Comparison of ENCODE assay signal across 22 cellular contexts in genomic region chr7:77306231-77307067, GRCh38.
A peak's percentile ranks its signal among the peaks of the same experiment; 100 is the strongest.
DNase-seq lines count a peak whose midpoint lies in the region; ATAC-seq, FAIRE-seq and TF ChIP-seq lines count a peak whose summit lies in the region.
"Had no signal": no experiment of that assay in that cellular context is flagged by ENCODE, and none has a peak within 500 bp of the region (broad histone marks: within the 10 kb centered on the region; RNA-seq: fewer than 3 reads in every experiment).

No MANE protein-coding gene starts in this region.

- no peak for TF ChIP-seq RAD21 in K562 (CRISPR knock-in tag; conservative IDR thresholded peaks at IDR 0.05 in 1 of 2, IDR thresholded peaks at IDR 0.05 in 1 of 2)

- H3K9me3 ChIP-seq in Caco-2: no peaks in the 10 kb centered on the region
- H3K9me3 ChIP-seq in K562 (replicated peaks; ENCODE audit: control insufficient read depth, insufficient read depth, low read depth, low read length): no peaks in the 10 kb centered on the region
- H3K9me3 ChIP-seq: ovary had no signal

- H3K79me2 ChIP-seq in K562 (ENCODE audit: control insufficient read depth, insufficient read depth, low read length): no peaks in the 10 kb centered on the region

- H3K4me3 Mint-ChIP-seq in Caco-2 (ENCODE audit: unreplicated experiment) (no peak overlapping the region), IgD-negative memory B cell (peak overlapping the region in 1 of 4 donors; percentile 28)
- H3K4me3 Mint-ChIP-seq: activated naive CD8-positive, alpha-beta T cell; activated T-cell treated with anti-CD3 and anti-CD28 coated beads, Interleukin-2, amount 50 U/mL, for 72 hours; CD8-positive, alpha-beta T cell; HFFc6 had no signal

- in situ Hi-C loops in K562 (cut with MboI): no loop called here

- H3K9ac ChIP-seq in K562 (ENCODE audit: insufficient read depth in 1 of 2, low read depth in 2 of 2, low read length in 2 of 2): peak overlapping the region in 1 of 2 experiments; percentile 33; a peak in 1 of 4 replicates

- peak in 1 of 2 experiments; percentile 13 for DNase-seq in Caco-2
- DNase-seq in K562 (ENCODE audit: extremely low read depth in 1 of 4, low spot score in 3 of 4): no peak
- peak; percentile 72 for DNase-seq in myocyte (ENCODE audit: low read depth)
- no peak for DNase-seq in HEK293T (ENCODE audit: extremely low spot score)
- DNase-seq in SK-N-DZ (ENCODE audit: low spot score): no peak
- no peak for DNase-seq in COR-L47 (lab: John Stamatoyannopoulos, UW)
- DNase-seq: activated CD8-positive, alpha-beta memory T cell treated with anti-CD3 and anti-CD28 coated beads for 24 hours; activated T-cell treated with anti-CD3 and anti-CD28 coated beads, Interleukin-2, amount 50 U/mL, for 72 hours; brain microvascular endothelial cell; CD8-positive, alpha-beta T cell; erythroblast; HFFc6; left ventricle myocardium superior; NCI-H1694; NCI-H446 treated with DMSO at 0.1 percent for 48 hours; ovary; stimulated activated CD4-positive, alpha-beta T cell treated with anti-CD3 and anti-CD28 coated beads, Interleukin-2, amount 100 ng/mL, for 24 hours; stomach; T-helper 1 cell had no signal

- H3K4me3 ChIP-seq in Caco-2 (ENCODE audit: low read depth, low read length): no peak overlapping the region
- no peak overlapping the region for H3K4me3 ChIP-seq in K562
- H3K4me3 ChIP-seq: ovary, stomach had no signal

- H3K36me3 Mint-ChIP-seq in Caco-2 (ENCODE audit: insufficient read depth, unreplicated experiment) (no peaks in the 10 kb centered on the region), IgD-negative memory B cell (peaks cover 23% of the 10 kb centered on the region)

- H3K36me3 ChIP-seq in Caco-2 (ENCODE audit: control insufficient read depth, insufficient read depth, low read length): no peaks in the 10 kb centered on the region
- no peaks in the 10 kb centered on the region for H3K36me3 ChIP-seq in K562 (ENCODE audit: control insufficient read depth, insufficient read depth, low read length)
- H3K36me3 ChIP-seq: brain microvascular endothelial cell, ovary had no signal

- no peaks in the 10 kb centered on the region for H4K20me1 ChIP-seq in K562 (replicated peaks; ENCODE audit: control insufficient read depth, insufficient read depth, low read length)

- peaks cover 10% of the 10 kb centered on the region for H3K4me1 Mint-ChIP-seq in Caco-2 (ENCODE audit: low read depth, unreplicated experiment)
- peaks cover 0 to 3% (median 0%) of the 10 kb centered on the region in 3 donors for H3K4me1 Mint-ChIP-seq in IgD-negative memory B cell

- no TSS peak for BruUV-seq in Caco-2 (replicated peaks; lab: Mats Ljungman, UMichigan)
- no TSS peak for BruUV-seq in K562 (replicated peaks; lab: Mats Ljungman, UMichigan)

- H3K27ac Mint-ChIP-seq in Caco-2 (ENCODE audit: unreplicated experiment) (peak overlapping the region; percentile 55), IgD-negative memory B cell (peak overlapping the region in 2 of 3 donors; percentile 14 to 19)
- H3K27ac Mint-ChIP-seq: activated naive CD8-positive, alpha-beta T cell; CD8-positive, alpha-beta T cell; HFFc6 had no signal

- no peaks in the 10 kb centered on the region for H3K27me3 ChIP-seq in Caco-2 (replicated peaks; ENCODE audit: control insufficient read depth, insufficient read depth, low read length)
- peaks cover 2 to 8% of the 10 kb centered on the region in 2 experiments; a peak in 3 of 5 replicates for H3K27me3 ChIP-seq in K562 (ENCODE audit: control insufficient read depth in 2 of 2, insufficient read depth in 2 of 2, low read length in 2 of 2)
- H3K27me3 ChIP-seq: brain microvascular endothelial cell, ovary, stomach had no signal

- TF ChIP-seq POLR2A in K562 (conservative IDR thresholded peaks at IDR 0.05): no peak

- H3K27ac ChIP-seq in K562 (ENCODE audit: extremely low read depth, low read depth, low read length): no peak overlapping the region
- H3K27ac ChIP-seq: brain microvascular endothelial cell, ovary, stomach had no signal

- CTCF ChIA-PET in Caco-2 (lab: Charles Lee): interaction anchor here (0.8 kb wide), 1 partner anchor 25 kb away, joined by 5 read pairs; no protein-coding TSS in a partner anchor
- CTCF ChIA-PET in K562 (lab: Yijun Ruan, JAX; ENCODE audit: low intra/inter-chr PET ratio): no interaction called here
- CTCF ChIA-PET in HEK293T (lab: Yijun Ruan, JAX): no interaction called here

- H3K9me3 Mint-ChIP-seq in Caco-2 (ENCODE audit: unreplicated experiment) (peaks cover 37% of the 10 kb centered on the region), IgD-negative memory B cell (peaks cover 6 to 28% (median 23%) of the 10 kb centered on the region in 3 donors)

- peak overlapping the region; percentile 51; the same call in 1 of the 2 replicates for H2AFZ ChIP-seq in K562 (ENCODE audit: low read depth, low read length)

- TF ChIP-seq CTCF in Caco-2 (IDR thresholded peaks at IDR 0.05; ENCODE audit: insufficient read depth in 1 of 2, low read depth in 1 of 2, low read length in 1 of 2, severe bottlenecking in 1 of 2, unreplicated experiment in 1 of 2): no peak
- no peak for TF ChIP-seq CTCF in K562 (IDR thresholded peaks at IDR 0.05 in 2 of 3, conservative IDR thresholded peaks at IDR 0.05 in 1 of 3; ENCODE audit: insufficient read depth in 2 of 3, low read depth in 1 of 3, low read length in 3 of 3)

- peak overlapping the region; percentile 28 for H3K4me2 ChIP-seq in K562 (ENCODE audit: insufficient read depth, low read length)

- POLR2A ChIA-PET in Caco-2 (lab: Charles Lee) (no interaction called here), K562 (lab: Yijun Ruan, JAX) (interaction anchor here (1.4 kb wide), 1 partner anchor 11 kb away, joined by 3 read pairs; no protein-coding TSS in a partner anchor), HEK293T (lab: Yijun Ruan, JAX) (no interaction called here)

- H3K27me3 Mint-ChIP-seq in Caco-2 (ENCODE audit: insufficient read depth, unreplicated experiment): no peaks in the 10 kb centered on the region
- no peaks in the 10 kb centered on the region for H3K27me3 Mint-ChIP-seq in IgD-negative memory B cell
- H3K27me3 Mint-ChIP-seq: activated naive CD8-positive, alpha-beta T cell had no signal

- no peak for TF ChIP-seq EP300 in K562 (IDR thresholded peaks at IDR 0.05; ENCODE audit: low read length)

- ATAC-seq in K562: peak; percentile 22; the same call in 2 of the 3 replicates
- ATAC-seq in GM18502 (IDR thresholded peaks at IDR 0.05; ENCODE audit: poor library complexity, unreplicated experiment): no peak
- ATAC-seq: activated T-cell treated with anti-CD3 and anti-CD28 coated beads, Interleukin-2, amount 50 U/mL, for 72 hours; CD8-positive, alpha-beta T cell; left ventricle myocardium superior had no signal

- 18% methylated on average over 17 of the region's 17 CpGs for WGBS in K562 (ENCODE audit: insufficient coverage, low coverage, missing lambda C conversion rate)

- intact Hi-C loops in Caco-2 (cut with micrococcal nuclease; ENCODE audit: unreplicated experiment) (no loop called here), K562 (cut with micrococcal nuclease) (no loop called here)

- FAIRE-seq in K562 (lab: Jason Lieb, UNC): no peak

- no peaks in the 10 kb centered on the region for H3K9me1 ChIP-seq in K562 (ENCODE audit: control insufficient read depth, insufficient read depth, low read length)

- H3K4me1 ChIP-seq in Caco-2 (peaks cover 6% of the 10 kb centered on the region), K562 (replicated peaks in 1 of 2; ENCODE audit: control insufficient read depth in 2 of 2, insufficient read depth in 2 of 2, low read length in 2 of 2) (no peaks in the 10 kb centered on the region; a peak in 1 of 5 replicates)

TF ChIP-seq in K562, 482 proteins besides CTCF, POLR2A, EP300 and RAD21:
- TF ChIP-seq NFIC (IDR thresholded peaks at IDR 0.05) (peak; percentile 67), ZNF431 (CRISPR knock-in tag; IDR thresholded peaks at IDR 0.05) (no peak), DDX20 (tag; IDR thresholded peaks at IDR 0.05; ENCODE audit: low read depth) (no peak), MAFG (tag; conservative IDR thresholded peaks at IDR 0.05) (peak; percentile 53), MAFK (IDR thresholded peaks at IDR 0.05; ENCODE audit: low read length) (peak; percentile 19; the same call in 1 of the 2 replicates), TAL1 (IDR thresholded peaks at IDR 0.05) (no peak), C11orf30 (IDR thresholded peaks at IDR 0.05; ENCODE audit: low read depth) (peak; percentile 68), NFE2 (IDR thresholded peaks at IDR 0.05; ENCODE audit: low read depth) (peak; percentile 67)
TF ChIP-seq in K562: peak in this region for 5.

TF ChIP-seq in HEK293T, 16 proteins besides CTCF, POLR2A, EP300 and RAD21:
- TF ChIP-seq SP1 (IDR thresholded peaks at IDR 0.05) (no peak), NFRKB (IDR thresholded peaks at IDR 0.05) (no peak), FOXK2 (IDR thresholded peaks at IDR 0.05) (no peak), SUZ12 (IDR thresholded peaks at IDR 0.05) (no peak)
